In genomic region chr6:42604150-42604549, GRCh38 we compare ENCODE assay signal across 18 cellular contexts.
"Had no signal": no experiment of that assay in that cellular context is flagged by ENCODE, and none has a peak within 500 bp of the region (broad histone marks: within the 10 kb centered on the region; RNA-seq: fewer than 3 reads in every experiment).

No MANE protein-coding gene starts in this region.

- H3K27me3 ChIP-seq: esophagus muscularis mucosa, gastroesophageal sphincter, right lobe of liver, tibial artery, upper lobe of left lung, uterus had no signal

- H3K36me3 ChIP-seq: uterus had no signal

- H3K4me1 ChIP-seq: esophagus muscularis mucosa, gastroesophageal sphincter, left ventricle myocardium inferior, lower lobe of right lung, right lobe of liver, tibial artery, upper lobe of left lung, uterus had no signal

- H3K27ac ChIP-seq: epithelial cell of prostate, esophagus muscularis mucosa, gastroesophageal sphincter, left ventricle myocardium inferior, lower lobe of right lung, right lobe of liver, tibial artery, upper lobe of left lung, uterus had no signal

- H3K4me3 ChIP-seq: esophagus muscularis mucosa, gastroesophageal sphincter, left ventricle myocardium inferior, lower lobe of right lung, right lobe of liver, tibial artery, upper lobe of left lung, uterus had no signal

- DNase-seq: effector memory CD8-positive, alpha-beta T cell; glutamatergic neuron; immature natural killer cell; kidney; left cardiac atrium; left ventricle myocardium inferior; lower lobe of right lung; natural killer cell; retina; right lobe of liver; stimulated activated CD4-positive, alpha-beta T cell treated with anti-CD3 and anti-CD28 coated beads, Interleukin-4, amount 100 ng/mL, for 1 hour; stimulated activated CD8-positive, alpha-beta memory T cell treated with anti-CD3 and anti-CD28 coated beads, Interleukin-4, amount 100 ng/mL, for 48 hours; tibial artery; upper lobe of left lung; uterus had no signal

- H3K9me3 ChIP-seq: esophagus muscularis mucosa, gastroesophageal sphincter, left ventricle myocardium inferior, lower lobe of right lung, right lobe of liver, tibial artery, upper lobe of left lung, uterus had no signal
